In the genomic region with DNA sequence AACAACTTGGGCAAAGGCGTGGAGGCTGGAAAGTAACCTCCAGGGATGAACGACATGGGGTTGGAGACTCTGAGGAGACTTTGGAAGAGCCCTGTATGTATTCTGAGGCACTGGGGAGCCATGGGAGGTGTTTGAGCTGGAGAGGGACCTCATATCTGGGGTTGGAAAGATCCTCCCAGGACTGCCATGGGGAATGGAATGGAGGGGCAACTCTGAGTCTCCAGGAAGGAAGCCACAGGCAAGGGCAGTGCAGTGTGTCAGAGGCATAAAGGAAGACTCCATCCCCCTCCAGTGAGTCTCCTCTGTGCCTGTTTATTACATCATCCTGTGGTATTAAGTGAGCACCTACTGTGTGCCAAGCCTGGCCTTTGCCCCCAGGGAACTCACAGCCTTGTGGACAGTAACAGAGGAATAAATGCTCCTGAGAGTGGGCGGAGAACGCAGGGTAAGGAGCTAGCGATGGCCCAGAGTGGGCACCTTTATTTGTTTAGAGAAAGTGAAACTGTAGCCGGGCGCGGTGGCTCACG, we compare ENCODE assay signal across 9 cellular contexts. TPM values are rescaled to one million over a fixed set of nuclear protein-coding genes. Genes with fewer than 3 reads are reported as not detected.
DNase-seq lines count a peak whose midpoint lies in the region; ATAC-seq and TF ChIP-seq lines count a peak whose summit lies in the region.
"Had no signal": no experiment of that assay in that cellular context is flagged by ENCODE, and none has a peak within 500 bp of the region (broad histone marks: within the 10 kb centered on the region; RNA-seq: fewer than 3 reads in every experiment).

No MANE protein-coding gene starts in this region.

- TF ChIP-seq CTCF in left ventricle myocardium inferior (IDR thresholded peaks at IDR 0.05; ENCODE audit: borderline replicate concordance) (no peak), vagina (IDR thresholded peaks at IDR 0.05) (no peak)

- ATAC-seq in left cardiac atrium, result no peak
- no peak for ATAC-seq in activated naive CD8-positive, alpha-beta T cell treated with anti-CD3 and anti-CD28 coated beads, Interleukin-2, amount 10 ng/mL, durations not matched to agents 7 days and 5 days (ENCODE audit: low read depth)

- H3K27ac ChIP-seq in left ventricle myocardium inferior (replicated peaks) (peak overlapping the region; percentile 98), vagina (peak overlapping the region; percentile 99)

- peak overlapping the region; percentile 14 for H3K9ac ChIP-seq in mucosa of stomach (ENCODE audit: low read length)

- peak overlapping the region; percentile 92 for H3K27ac Mint-ChIP-seq in activated naive CD8-positive, alpha-beta T cell treated with anti-CD3 and anti-CD28 coated beads, Interleukin-2, amount 10 ng/mL, durations not matched to agents 7 days and 5 days

- H3K4me3 ChIP-seq in left ventricle myocardium inferior, result peak overlapping the region; percentile 99
- no peak overlapping the region for H3K4me3 ChIP-seq in mucosa of stomach (ENCODE audit: low read length)
- H3K4me3 ChIP-seq in vagina, result peak overlapping the region; percentile 22 to 37

- H3K4me3 Mint-ChIP-seq in activated naive CD8-positive, alpha-beta T cell treated with anti-CD3 and anti-CD28 coated beads, Interleukin-2, amount 10 ng/mL, durations not matched to agents 7 days and 5 days, result peak overlapping the region; percentile 80

- H3K4me1 Mint-ChIP-seq in activated naive CD8-positive, alpha-beta T cell treated with anti-CD3 and anti-CD28 coated beads, Interleukin-2, amount 10 ng/mL, durations not matched to agents 7 days and 5 days, result peaks cover 26% of the 10 kb centered on the region

- H3K36me3 ChIP-seq in left ventricle myocardium inferior (peaks cover 26% of the 10 kb centered on the region), mucosa of stomach (ENCODE audit: control insufficient read depth, insufficient read depth, low read length) (no peaks in the 10 kb centered on the region), vagina (peaks cover 0 to 22% of the 10 kb centered on the region in 2 donors)

- POLR2A ChIA-PET in activated naive CD8-positive, alpha-beta T cell treated with anti-CD3 and anti-CD28 coated beads, Interleukin-2, amount 10 ng/mL, durations not matched to agents 7 days and 5 days (lab: Charles Lee), result interaction anchor here (0.6 to 7.3 kb wide), 8 partner anchors 10 to 116 kb away, joined by 3 to 71 read pairs (median 4); a partner anchor contains a TSS

- H3K4me1 ChIP-seq in left ventricle myocardium inferior (peaks cover 68% of the 10 kb centered on the region), mucosa of stomach (ENCODE audit: control insufficient read depth, insufficient read depth, low read length) (peaks cover 54% of the 10 kb centered on the region), vagina (peaks cover 59% of the 10 kb centered on the region)

- no peak for TF ChIP-seq POLR2A in vagina (IDR thresholded peaks at IDR 0.05)

- no peaks in the 10 kb centered on the region for H3K27me3 ChIP-seq in left ventricle myocardium inferior (ENCODE audit: low read depth)
- H3K27me3 ChIP-seq in mucosa of stomach (ENCODE audit: control insufficient read depth, insufficient read depth, low read length), result no peaks in the 10 kb centered on the region
- no peaks in the 10 kb centered on the region for H3K27me3 ChIP-seq in vagina

- H3K36me3 Mint-ChIP-seq in activated naive CD8-positive, alpha-beta T cell treated with anti-CD3 and anti-CD28 coated beads, Interleukin-2, amount 10 ng/mL, durations not matched to agents 7 days and 5 days, result peaks cover 25% of the 10 kb centered on the region

- intact Hi-C loops in left ventricle myocardium inferior (cut with micrococcal nuclease) (no loop called here), left cardiac atrium (cut with DNase I) (loop anchor here in 1 of 2 donors (2.0 to 5.0 kb wide), 3 partner anchors 37 to 117 kb away; a partner anchor contains a TSS), vagina (cut with DNase I) (loop anchor here (5.0 kb wide), 1 partner anchor 112 kb away; a partner anchor contains a TSS)

- H3K9me3 ChIP-seq in left ventricle myocardium inferior (replicated peaks) (no peaks in the 10 kb centered on the region), mucosa of stomach (ENCODE audit: control insufficient read depth, low read length) (no peaks in the 10 kb centered on the region), vagina (no peaks in the 10 kb centered on the region)

- H3K9me3 Mint-ChIP-seq in activated naive CD8-positive, alpha-beta T cell treated with anti-CD3 and anti-CD28 coated beads, Interleukin-2, amount 10 ng/mL, durations not matched to agents 7 days and 5 days, result no peaks in the 10 kb centered on the region

- H3K27me3 Mint-ChIP-seq in activated naive CD8-positive, alpha-beta T cell treated with anti-CD3 and anti-CD28 coated beads, Interleukin-2, amount 10 ng/mL, durations not matched to agents 7 days and 5 days, result no peaks in the 10 kb centered on the region

- DNase-seq in left ventricle myocardium inferior (no peak), left cardiac atrium (no peak), vagina (ENCODE audit: extremely low spot score in 2 of 2) (no peak), GDM1 (lab: John Stamatoyannopoulos, UW) (no peak), GM19238 (ENCODE audit: insufficient read length, low spot score) (no peak), NCI-H524 (lab: John Stamatoyannopoulos, UW) (no peak)
- no peak for DNase-seq in activated naive CD8-positive, alpha-beta T cell treated with anti-CD3 and anti-CD28 coated beads, Interleukin-2, amount 10 ng/mL, durations not matched to agents 7 days and 5 days

RNA-seq across cellular contexts. Expression of a gene that starts 7.7 kb away (rescaled TPM):
- 0.77 TPM for total RNA-seq in left ventricle myocardium inferior
- total RNA-seq in left cardiac atrium, result 1 to 10 TPM; 1.0 to 2.3 TPM
- under 1 TPM in 1 of 2 experiments, not detected in 1; 0.14 TPM for total RNA-seq in activated naive CD8-positive, alpha-beta T cell treated with anti-CD3 and anti-CD28 coated beads, Interleukin-2, amount 10 ng/mL, durations not matched to agents 7 days and 5 days
- total RNA-seq in vagina, result 2.0 TPM
- total RNA-seq: bronchial epithelial cell had no signal

RNA-seq across cellular contexts. Expression of a gene that starts 18.0 kb away (rescaled TPM):
- total RNA-seq in left ventricle myocardium inferior, result 0.36 TPM
- total RNA-seq in left cardiac atrium, result under 1 TPM in 1 of 2 donors, not detected in 1; 0.27 TPM
- 1 to 10 TPM; 1.1 to 1.4 TPM for total RNA-seq in activated naive CD8-positive, alpha-beta T cell treated with anti-CD3 and anti-CD28 coated beads, Interleukin-2, amount 10 ng/mL, durations not matched to agents 7 days and 5 days
- total RNA-seq in vagina, result not detected
- total RNA-seq: bronchial epithelial cell had no signal

RNA-seq across cellular contexts. Expression of a gene that starts 25.1 kb away (rescaled TPM):
- 1.1 TPM for total RNA-seq in left ventricle myocardium inferior
- 1 to 10 TPM in 1 of 2 donors, under 1 TPM in 1; 0.80 to 1.6 TPM for total RNA-seq in left cardiac atrium
- 10 to 100 TPM in 1 of 2 experiments, 1 to 10 TPM in 1; 9.7 to 10.4 TPM for total RNA-seq in activated naive CD8-positive, alpha-beta T cell treated with anti-CD3 and anti-CD28 coated beads, Interleukin-2, amount 10 ng/mL, durations not matched to agents 7 days and 5 days
- total RNA-seq in vagina, result 2.7 TPM

RNA-seq across cellular contexts. Expression of a gene that starts 33.7 kb away (rescaled TPM):
- total RNA-seq in left ventricle myocardium inferior (not detected), left cardiac atrium (not detected), vagina (not detected)
- under 1 TPM; 0.69 to 0.82 TPM for total RNA-seq in activated naive CD8-positive, alpha-beta T cell treated with anti-CD3 and anti-CD28 coated beads, Interleukin-2, amount 10 ng/mL, durations not matched to agents 7 days and 5 days
- total RNA-seq: bronchial epithelial cell had no signal

RNA-seq across cellular contexts. Expression of a gene that starts 37.6 kb away (rescaled TPM):
- total RNA-seq in left ventricle myocardium inferior (28.7 TPM), left cardiac atrium (10 to 100 TPM; 28.8 to 34.4 TPM), vagina (71.2 TPM)
- total RNA-seq in activated naive CD8-positive, alpha-beta T cell treated with anti-CD3 and anti-CD28 coated beads, Interleukin-2, amount 10 ng/mL, durations not matched to agents 7 days and 5 days, result 100 to 1,000 TPM; 171 TPM
